Comparison of ENCODE assay signal across 23 cellular contexts in the genomic region with DNA sequence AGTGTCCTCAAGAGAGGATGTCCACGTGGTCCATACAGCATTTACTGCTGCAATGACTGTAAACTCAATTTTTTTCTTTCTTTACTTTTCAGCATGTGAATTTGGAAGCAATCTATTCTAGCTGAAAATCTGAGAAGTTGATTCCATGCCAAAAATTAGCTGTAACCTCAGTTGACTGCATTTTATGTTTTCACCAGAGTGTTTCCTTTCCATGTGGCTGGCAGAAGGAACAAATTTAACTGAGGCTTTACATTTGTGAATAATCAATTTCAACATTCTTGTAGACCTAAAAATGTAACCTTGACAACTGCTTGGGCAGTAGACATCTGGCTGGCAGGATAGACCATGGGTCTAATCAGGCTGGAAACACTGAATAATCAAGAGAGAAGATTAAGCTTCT.
"Had no signal": no experiment of that assay in that cellular context is flagged by ENCODE, and none has a peak within 500 bp of the region (broad histone marks: within the 10 kb centered on the region; RNA-seq: fewer than 3 reads in every experiment).

No MANE protein-coding gene starts in this region.

- H3K27me3 Mint-ChIP-seq: activated CD4-positive, alpha-beta memory T cell treated with anti-CD3 and anti-CD28 coated beads, Interleukin-2, amount 10 ng/mL, durations not matched to agents 7 days and 5 days had no signal

- H3K27ac Mint-ChIP-seq: activated CD4-positive, alpha-beta memory T cell treated with anti-CD3 and anti-CD28 coated beads, Interleukin-2, amount 10 ng/mL, durations not matched to agents 7 days and 5 days; activated CD4-positive, alpha-beta T cell treated with anti-CD3 and anti-CD28 coated beads, Interleukin-2, amount 10 ng/mL, durations not matched to agents 24 days and 14 days; activated T-cell treated with anti-CD3 and anti-CD28 coated beads, Interleukin-2, amount 50 U/mL, for 72 hours; memory B cell; T-cell; T-helper 2 cell treated with Interferon-gamma antibody and Interleukin-4, amounts not matched to agents 5 μg/mL and 100 μg/mL, for 36 hours had no signal

- H3K27ac ChIP-seq: gastroesophageal sphincter, heart left ventricle, neutrophil, pancreas, psoas muscle, upper lobe of left lung, VCaP had no signal

- H3K27me3 ChIP-seq: gastroesophageal sphincter, heart left ventricle, neutrophil, pancreas, upper lobe of left lung had no signal

- ATAC-seq: activated CD4-positive, CD25-positive, alpha-beta regulatory T cell treated with anti-CD3 and anti-CD28 coated beads, Interleukin-2, amount 50 U/mL, for 24 hours; activated T-cell treated with anti-CD3 and anti-CD28 coated beads, Interleukin-2, amount 50 U/mL, for 72 hours; gastroesophageal sphincter; heart left ventricle; pancreas; psoas muscle; right cardiac atrium; stimulated activated naive CD8-positive, alpha-beta T cell treated with anti-CD3 and anti-CD28 coated beads, Interleukin-15, Interleukin-2, amounts not matched to agents 100 U/mL and 50 U/mL, for 24 hours; T-cell had no signal

- H3K4me1 Mint-ChIP-seq: activated CD4-positive, alpha-beta memory T cell treated with anti-CD3 and anti-CD28 coated beads, Interleukin-2, amount 10 ng/mL, durations not matched to agents 7 days and 5 days; activated CD4-positive, alpha-beta T cell treated with anti-CD3 and anti-CD28 coated beads, Interleukin-2, amount 10 ng/mL, durations not matched to agents 24 days and 14 days; memory B cell had no signal

- H3K4me1 ChIP-seq: pancreas, psoas muscle, upper lobe of left lung had no signal

- H3K36me3 Mint-ChIP-seq: memory B cell, T-cell had no signal

- DNase-seq: activated CD4-positive, alpha-beta memory T cell treated with anti-CD3 and anti-CD28 coated beads, Interleukin-2, amount 10 ng/mL, durations not matched to agents 7 days and 5 days; activated CD4-positive, alpha-beta T cell treated with anti-CD3 and anti-CD28 coated beads, Interleukin-2, amount 10 ng/mL, durations not matched to agents 24 days and 14 days; activated effector memory CD4-positive, alpha-beta T cell treated with Interleukin-2 at 50 U/mL for 16 hours; activated naive CD4-positive, alpha-beta T cell treated with anti-CD3 and anti-CD28 coated beads, Interleukin-2, amount 50 U/mL, for 16 hours; activated T-cell treated with anti-CD3 and anti-CD28 coated beads, Interleukin-2, amount 50 U/mL, for 72 hours; aorta; cortex of kidney; heart left ventricle; pancreas; psoas muscle; right cardiac atrium; stimulated activated CD4-positive, alpha-beta T cell treated with anti-CD3 and anti-CD28 coated beads, Interleukin-4, amount 100 ng/mL, for 4 hours; stimulated activated naive CD8-positive, alpha-beta T cell treated with anti-CD3 and anti-CD28 coated beads, Interleukin-15, Interleukin-2, amounts not matched to agents 100 U/mL and 50 U/mL, for 24 hours; T-cell; upper lobe of left lung had no signal

- FAIRE-seq: islet of Langerhans, pancreas had no signal

- H3K9me3 Mint-ChIP-seq: activated CD4-positive, alpha-beta memory T cell treated with anti-CD3 and anti-CD28 coated beads, Interleukin-2, amount 10 ng/mL, durations not matched to agents 7 days and 5 days; nephron; T-helper 2 cell treated with Interferon-gamma antibody and Interleukin-4, amounts not matched to agents 5 μg/mL and 100 μg/mL, for 36 hours had no signal

- H3K9me3 ChIP-seq: neutrophil, pancreas, psoas muscle, upper lobe of left lung had no signal

- H3K36me3 ChIP-seq: gastroesophageal sphincter, heart left ventricle, neutrophil, pancreas, upper lobe of left lung had no signal

- H3K4me3 Mint-ChIP-seq: activated CD4-positive, alpha-beta memory T cell treated with anti-CD3 and anti-CD28 coated beads, Interleukin-2, amount 10 ng/mL, durations not matched to agents 7 days and 5 days; activated CD4-positive, alpha-beta T cell treated with anti-CD3 and anti-CD28 coated beads, Interleukin-2, amount 10 ng/mL, durations not matched to agents 24 days and 14 days; activated T-cell treated with anti-CD3 and anti-CD28 coated beads, Interleukin-2, amount 50 U/mL, for 72 hours; memory B cell; nephron; T-cell; T-helper 2 cell treated with Interferon-gamma antibody and Interleukin-4, amounts not matched to agents 5 μg/mL and 100 μg/mL, for 36 hours had no signal

- H3K4me3 ChIP-seq: gastroesophageal sphincter, heart left ventricle, pancreas, psoas muscle, upper lobe of left lung had no signal
